Comparison of ENCODE assay signal across 8 cellular contexts in genomic region chr9:125142560-125143376, GRCh38. TPM values are rescaled to one million over a fixed set of nuclear protein-coding genes. Genes with fewer than 3 reads are reported as not detected.
DNase-seq lines count a peak whose midpoint lies in the region; ATAC-seq and TF ChIP-seq lines count a peak whose summit lies in the region.

No MANE protein-coding gene starts in this region.

- TF ChIP-seq CTCF in Panc1 (IDR thresholded peaks at IDR 0.05) (no peak), mucosa of descending colon (IDR thresholded peaks at IDR 0.05) (no peak)

- peaks cover 49% of the 10 kb centered on the region for H3F3A ChIP-seq in GM23248 (ENCODE audit: insufficient read depth)

- CTCF ChIA-PET in Panc1 (lab: Charles Lee), result interaction anchor here (0.7 kb wide), 2 partner anchors 194 to 602 kb away, joined by 4 to 5 read pairs; no protein-coding TSS in a partner anchor

- no peaks in the 10 kb centered on the region; the same call in 1 of the 2 replicates for H3K36me3 ChIP-seq in GM23248 (ENCODE audit: low read depth)
- H3K36me3 ChIP-seq in Panc1 (ENCODE audit: control insufficient read depth, insufficient read depth, low read length), result no peaks in the 10 kb centered on the region; the same call in 1 of the 2 replicates
- H3K36me3 ChIP-seq in mucosa of descending colon (ENCODE audit: low read depth), result no peaks in the 10 kb centered on the region
- no peaks in the 10 kb centered on the region for H3K36me3 ChIP-seq in aorta (ENCODE audit: control insufficient read depth in 1 of 2, insufficient read depth in 2 of 2, low read length in 1 of 2)

- H3K4me2 ChIP-seq in GM23248 (ENCODE audit: unreplicated experiment), result peak overlapping the region; percentile 59

- peak overlapping the region; percentile 85 for H3K27ac Mint-ChIP-seq in central memory CD8-positive, alpha-beta T cell (ENCODE audit: low read depth)

- H3K4me3 ChIP-seq in GM23248, result peak overlapping the region; percentile 67
- H3K4me3 ChIP-seq in Panc1 (ENCODE audit: low read depth in 2 of 2, low read length in 2 of 2), result peak overlapping the region; percentile 39 to 59
- peak overlapping the region; percentile 44 for H3K4me3 ChIP-seq in mucosa of descending colon
- peak overlapping the region; percentile 74 to 88 for H3K4me3 ChIP-seq in aorta (ENCODE audit: low read length in 2 of 2)

- no peak for ATAC-seq in Panc1
- peak; percentile 8 for ATAC-seq in central memory CD8-positive, alpha-beta T cell (replicated peaks; ENCODE audit: extremely low read depth, poor library complexity, severe bottlenecking)
- no peak for ATAC-seq in mucosa of descending colon
- no peak for ATAC-seq in aorta (ENCODE audit: low FRiP score)
- ATAC-seq in HG02798 (IDR thresholded peaks at IDR 0.05; ENCODE audit: poor library complexity, unreplicated experiment), result no peak

- in situ Hi-C loops in GM23248 (cut with MboI), result loop anchor here (25.0 kb wide), 1 partner anchor 205 kb away; the partner anchor contains the start of gene GOLGA1
- in situ Hi-C loops in Panc1 (cut with HindIII; ENCODE audit: low pct_unique_long_range_greater_than_20kb, low sequenced_read_pairs), result no loop called here

- no peaks in the 10 kb centered on the region for H4K20me1 ChIP-seq in GM23248 (ENCODE audit: insufficient read depth)

- H3K27ac ChIP-seq in GM23248 (no peak overlapping the region), Panc1 (ENCODE audit: low read length) (no peak overlapping the region; the same call in 1 of the 2 replicates), aorta (ENCODE audit: low read depth in 1 of 2, low read length in 2 of 2) (no peak overlapping the region)

- BruUV-seq in Panc1 (replicated peaks; lab: Mats Ljungman, UMichigan), result no TSS peak

- H3K9me2 ChIP-seq in GM23248 (ENCODE audit: insufficient read depth), result no peaks in the 10 kb centered on the region

- peak overlapping the region; percentile 97 for H3K4me3 Mint-ChIP-seq in central memory CD8-positive, alpha-beta T cell

- H3K79me2 ChIP-seq in GM23248 (ENCODE audit: insufficient read depth), result peaks cover 12% of the 10 kb centered on the region; the same call in 1 of the 2 replicates

- no peaks in the 10 kb centered on the region for H3K9me3 Mint-ChIP-seq in central memory CD8-positive, alpha-beta T cell

- peaks cover 40% of the 10 kb centered on the region for H3K4me1 Mint-ChIP-seq in central memory CD8-positive, alpha-beta T cell

- WGBS in GM23248 (ENCODE audit: low coverage in 1 of 2, low lambda C conversion rate in 2 of 2, missing lambda C conversion rate in 2 of 2), 2 experiments, result 5 to 17% methylated on average over 11 to 54 of the region's 54 CpGs
- WGBS in aorta, 2 donors, result 2% methylated on average over 31 to 54 of the region's 54 CpGs

- DNase-seq in D341Med (ENCODE audit: low spot score) (peak; percentile 33), GM23248 (peak; percentile 17), Panc1 (ENCODE audit: low read depth, low spot score) (no peak), mucosa of descending colon (peak in 2 of 3 donors; percentile 22 to 47), aorta (peak in 1 of 2 donors; percentile 50), RKO (ENCODE audit: low spot score) (no peak)
- DNase-seq in central memory CD8-positive, alpha-beta T cell (ENCODE audit: low spot score in 2 of 2), result no peak

- H3K9me3 ChIP-seq in GM23248 (ENCODE audit: low read depth), result no peaks in the 10 kb centered on the region
- no peaks in the 10 kb centered on the region for H3K9me3 ChIP-seq in Panc1 (ENCODE audit: control insufficient read depth, insufficient read depth, low read depth, low read length)
- H3K9me3 ChIP-seq in mucosa of descending colon, result no peaks in the 10 kb centered on the region
- no peaks in the 10 kb centered on the region for H3K9me3 ChIP-seq in aorta (ENCODE audit: control insufficient read depth, low read length)

- H3K27me3 Mint-ChIP-seq in central memory CD8-positive, alpha-beta T cell, result no peaks in the 10 kb centered on the region

- H3K9ac ChIP-seq in GM23248, result peak overlapping the region; percentile 30

- POLR2A ChIA-PET in Panc1 (lab: Charles Lee), result interaction anchor here (0.7 kb wide), 1 partner anchor 204 kb away, joined by 14 read pairs; no protein-coding TSS in a partner anchor

- peaks cover 18% of the 10 kb centered on the region; the same call in 1 of the 2 replicates for H3K4me1 ChIP-seq in GM23248 (ENCODE audit: insufficient read depth)
- no peaks in the 10 kb centered on the region; the same call in 1 of the 2 replicates for H3K4me1 ChIP-seq in Panc1 (ENCODE audit: control insufficient read depth, insufficient read depth, low read length)
- peaks cover 6% of the 10 kb centered on the region for H3K4me1 ChIP-seq in mucosa of descending colon (ENCODE audit: low read depth)
- no peaks in the 10 kb centered on the region for H3K4me1 ChIP-seq in aorta (ENCODE audit: control insufficient read depth in 1 of 2, insufficient read depth in 2 of 2, low read length in 2 of 2)

- H3K36me3 Mint-ChIP-seq in central memory CD8-positive, alpha-beta T cell (ENCODE audit: insufficient read depth), result peaks cover 8% of the 10 kb centered on the region

- intact Hi-C loops in Panc1 (cut with micrococcal nuclease; ENCODE audit: unreplicated experiment), result loop anchor here (10.0 kb wide), 1 partner anchor 198 kb away; the partner anchor contains the start of gene GOLGA1
- intact Hi-C loops in mucosa of descending colon (cut with DNase I, micrococcal nuclease), result loop anchor here (5.0 to 10.0 kb wide), 2 partner anchors 198 to 370 kb away; partner anchors contain the start of genes GOLGA1 (in 2 of the 2) and NR6A1 (in 1 of the 2)
- intact Hi-C loops in aorta (cut with DNase I), result loop anchor here in 1 of 2 donors (2.0 to 10.0 kb wide), 3 partner anchors 52 to 370 kb away; partner anchors contain the start of genes GOLGA1 and NR6A1

- H3K27me3 ChIP-seq in GM23248 (replicated peaks; ENCODE audit: insufficient read depth) (no peaks in the 10 kb centered on the region), Panc1 (ENCODE audit: control insufficient read depth, insufficient read depth, low read length) (no peaks in the 10 kb centered on the region), aorta (ENCODE audit: control insufficient read depth in 1 of 2, insufficient read depth in 2 of 2, low read length in 1 of 2) (no peaks in the 10 kb centered on the region)

- H2AFZ ChIP-seq in GM23248, result peak overlapping the region; percentile 48; the same call in 1 of the 2 replicates

RNA-seq across cellular contexts. Expression of gene SCAI, which starts 0.6 kb away (rescaled TPM):
- 2.9 and 3.0 TPM in 2 replicates for total RNA-seq in GM23248 (2014; rRNA removed; shearing (Covaris generic))
- polyA plus RNA-seq in GM23248 (2016; fragmentation: Nextera tagmentation; extraction: Ambion mirVana) (1.7 and 3.0 TPM in 2 replicates), aorta (1 to 10 TPM in 1 of 2 donors, under 1 TPM in 1; 0.50 to 3.1 TPM)
- total RNA-seq in Panc1 (2021; ENCODE audit: unreplicated experiment) (4.7 TPM), mucosa of descending colon (10 to 100 TPM in 1 of 3 donors, 1 to 10 TPM in 2; 6.3 to 11.7 (median 8.8) TPM), aorta (10 to 100 TPM in 1 of 2 donors, 1 to 10 TPM in 1; 7.9 to 13.9 TPM)
- polyA plus RNA-seq in Panc1 (2012; ENCODE audit: insufficient read length), result 0.46 TPM

RNA-seq across cellular contexts. Expression of gene PPP6C, which starts 46.8 kb away (rescaled TPM):
- 23.5 and 27.5 TPM in 2 replicates for total RNA-seq in GM23248 (2014; rRNA removed; shearing (Covaris generic))
- 30.1 and 31.8 TPM in 2 replicates for polyA plus RNA-seq in GM23248 (2016; fragmentation: Nextera tagmentation; extraction: Ambion mirVana)
- 27.3 TPM for total RNA-seq in Panc1 (2021; ENCODE audit: unreplicated experiment)
- polyA plus RNA-seq in Panc1 (2012; ENCODE audit: insufficient read length), result 19.0 TPM
- 10 to 100 TPM; 41.8 to 47.6 (median 45.4) TPM for total RNA-seq in mucosa of descending colon
- total RNA-seq in aorta, result 10 to 100 TPM; 36.0 to 47.0 TPM
- polyA plus RNA-seq in aorta, result 10 to 100 TPM; 22.5 to 26.9 TPM

RNA-seq across cellular contexts. Expression of gene RABEPK, which starts 57.6 kb away (rescaled TPM):
- total RNA-seq in GM23248 (2014; rRNA removed; shearing (Covaris generic)), result 25.0 and 29.3 TPM in 2 replicates
- 37.7 and 38.9 TPM in 2 replicates for polyA plus RNA-seq in GM23248 (2016; fragmentation: Nextera tagmentation; extraction: Ambion mirVana)
- total RNA-seq in Panc1 (2021; ENCODE audit: unreplicated experiment), result 33.9 TPM
- polyA plus RNA-seq in Panc1 (2012; ENCODE audit: insufficient read length), result 32.0 TPM
- 10 to 100 TPM; 11.6 to 12.9 (median 12.1) TPM for total RNA-seq in mucosa of descending colon
- 10 to 100 TPM; 14.3 to 15.4 TPM for total RNA-seq in aorta
- polyA plus RNA-seq in aorta, result 10 to 100 TPM; 12.9 to 30.4 TPM

Comparison
In these comparisons a context has a peak if more than half of its experiments do, and no peak if none do; other contexts are left out.
1. DNase-seq: peak in D341Med (single experiment), GM23248 (single experiment) and mucosa of descending colon (2 of 3); none in Panc1 (single experiment), central memory CD8-positive, alpha-beta T cell (0 of 2) and RKO (single experiment).
2. Peak in every context shown above with its lines, with median percentiles within 50 percentile points of each other: H3K4me3 ChIP-seq.